In genomic region chr3:54853573-54854404, GRCh38 we compare ENCODE assay signal across 8 cellular contexts.
DNase-seq lines count a peak whose midpoint lies in the region; ATAC-seq and TF ChIP-seq lines count a peak whose summit lies in the region.

No MANE protein-coding gene starts in this region.

- H3K36me3 ChIP-seq in SJCRH30: no peaks in the 10 kb centered on the region
- H3K36me3 ChIP-seq in spleen: no peaks in the 10 kb centered on the region

- no peaks in the 10 kb centered on the region for H3K9me3 ChIP-seq in SJCRH30 (replicated peaks)
- H3K9me3 ChIP-seq in spleen: no peaks in the 10 kb centered on the region

- peak overlapping the region in 3 of 5 experiments; percentile 30 to 60 (median 37) for H3K4me3 Mint-ChIP-seq in brain

- ATAC-seq in GM21367 (IDR thresholded peaks at IDR 0.05; ENCODE audit: unreplicated experiment) (peak; percentile 79), HG03469 (IDR thresholded peaks at IDR 0.05; ENCODE audit: unreplicated experiment) (no peak)

- H3K27ac ChIP-seq in SJCRH30: no peak overlapping the region
- no peak overlapping the region for H3K27ac ChIP-seq in spleen

- 20 to 27% (median 23%) methylated on average over 19 to 20 of the region's 20 CpGs for WGBS in spleen, 5 donors

- H3K4me1 Mint-ChIP-seq in brain: peaks cover 53% of the 10 kb centered on the region

- TF ChIP-seq POLR2A in spleen (IDR thresholded peaks at IDR 0.05): no peak

- no peaks in the 10 kb centered on the region for H3K27me3 ChIP-seq in SJCRH30
- H3K27me3 ChIP-seq in spleen (replicated peaks in 1 of 7): no peaks in the 10 kb centered on the region

- H3K9me3 Mint-ChIP-seq in brain: no peaks in the 10 kb centered on the region

- H3K36me3 Mint-ChIP-seq in brain: no peaks in the 10 kb centered on the region

- intact Hi-C loops in spleen (cut with DNase I; ENCODE audit: low total_unique reads): loop anchor here (10.0 kb wide), 1 partner anchor 1401 kb away; no protein-coding TSS in a partner anchor

- H3K4me1 ChIP-seq in SJCRH30: peaks cover 35% of the 10 kb centered on the region
- peaks cover 0 to 6% (median 0%) of the 10 kb centered on the region in 6 donors for H3K4me1 ChIP-seq in spleen

- peaks cover 8% of the 10 kb centered on the region for H3K27me3 Mint-ChIP-seq in brain

- H3K27ac Mint-ChIP-seq in brain: peak overlapping the region; percentile 56 to 93 (median 85)

- peak; percentile 70 for DNase-seq in DMS 273 (lab: John Stamatoyannopoulos, UW; ENCODE audit: unreplicated experiment)
- peak; percentile 76 to 82 for DNase-seq in SJCRH30
- peak; percentile 93 for DNase-seq in iPS-NIHi11 (ENCODE audit: low spot score)
- DNase-seq in spleen: peak; percentile 87

- TF ChIP-seq CTCF in LNCAP (IDR thresholded peaks at IDR 0.05): peak; percentile 96
- peak; percentile 92 to 96 for TF ChIP-seq CTCF in brain (conservative IDR thresholded peaks at IDR 0.05)
- TF ChIP-seq CTCF in spleen (IDR thresholded peaks at IDR 0.05 in 8 of 11, conservative IDR thresholded peaks at IDR 0.05 in 3 of 11): peak in 10 of 11 experiments; percentile 20 to 79 (median 68)

- H3K4me3 ChIP-seq in SJCRH30 (no peak overlapping the region), spleen (no peak overlapping the region)
